In genomic region chr2:61585383-61585782, GRCh38 we compare ENCODE assay signal across 18 cellular contexts. TPM values are rescaled to one million over a fixed set of nuclear protein-coding genes. Genes with fewer than 3 reads are reported as not detected.
A peak's percentile ranks its signal among the peaks of the same experiment; 100 is the strongest.
DNase-seq lines count a peak whose midpoint lies in the region; ATAC-seq, FAIRE-seq and TF ChIP-seq lines count a peak whose summit lies in the region.
"Had no signal": no experiment of that assay in that cellular context is flagged by ENCODE, and none has a peak within 500 bp of the region (broad histone marks: within the 10 kb centered on the region; RNA-seq: fewer than 3 reads in every experiment).

No MANE protein-coding gene starts in this region.

- H3K4me3 Mint-ChIP-seq in endodermal cell = no peak overlapping the region
- no peak overlapping the region for H3K4me3 Mint-ChIP-seq in natural killer cell treated with Interleukin-12 subunit alpha and Interleukin-12 subunit beta and Interleukin-15 and Interleukin-18, amount 100 ng/mL, for 72 hours
- H3K4me3 Mint-ChIP-seq: stimulated activated naive CD8-positive, alpha-beta T cell treated with anti-CD3 and anti-CD28 coated beads, Interleukin-15, Interleukin-2, amounts not matched to agents 100 ng/mL and 50 ng/mL, for 24 hours had no signal

- H3K27me3 ChIP-seq in endodermal cell (ENCODE audit: control insufficient read depth, insufficient read depth, low read length, poor library complexity, severe bottlenecking) = no peaks in the 10 kb centered on the region
- H3K27me3 ChIP-seq: ovary, sigmoid colon, tibial nerve had no signal

- peak; percentile 72 for ATAC-seq in HG02610 (IDR thresholded peaks at IDR 0.05; ENCODE audit: unreplicated experiment)
- ATAC-seq in natural killer cell treated with Interleukin-12 subunit alpha and Interleukin-12 subunit beta and Interleukin-15 and Interleukin-18, amount 100 ng/mL, for 72 hours = no peak
- ATAC-seq: lower lobe of right lung had no signal

- H3K4me1 ChIP-seq in endodermal cell (ENCODE audit: control insufficient read depth, insufficient read depth, low read length) = peaks cover 3% of the 10 kb centered on the region
- H3K4me1 ChIP-seq: lower lobe of right lung, sigmoid colon, tibial nerve had no signal

- no peaks in the 10 kb centered on the region for H3K9me3 ChIP-seq in endodermal cell (ENCODE audit: control insufficient read depth, low read length)
- H3K9me3 ChIP-seq: lower lobe of right lung, ovary, sigmoid colon, tibial nerve had no signal

- peak overlapping the region; percentile 46 for H3K27ac Mint-ChIP-seq in endodermal cell
- no peak overlapping the region for H3K27ac Mint-ChIP-seq in natural killer cell treated with Interleukin-12 subunit alpha and Interleukin-12 subunit beta and Interleukin-15 and Interleukin-18, amount 100 ng/mL, for 72 hours
- H3K27ac Mint-ChIP-seq: stimulated activated naive CD8-positive, alpha-beta T cell treated with anti-CD3 and anti-CD28 coated beads, Interleukin-15, Interleukin-2, amounts not matched to agents 100 ng/mL and 50 ng/mL, for 24 hours had no signal

- H3K36me3 ChIP-seq in endodermal cell (ENCODE audit: control insufficient read depth, insufficient read depth, low read length) = no peaks in the 10 kb centered on the region
- H3K36me3 ChIP-seq: lower lobe of right lung, ovary, sigmoid colon, tibial nerve, WERI-Rb-1 had no signal

- H3K36me3 Mint-ChIP-seq in endodermal cell (ENCODE audit: low read depth) = no peaks in the 10 kb centered on the region
- H3K36me3 Mint-ChIP-seq in natural killer cell treated with Interleukin-12 subunit alpha and Interleukin-12 subunit beta and Interleukin-15 and Interleukin-18, amount 100 ng/mL, for 72 hours = no peaks in the 10 kb centered on the region

- peaks cover 11% of the 10 kb centered on the region for H3K4me1 Mint-ChIP-seq in endodermal cell
- no peaks in the 10 kb centered on the region for H3K4me1 Mint-ChIP-seq in natural killer cell treated with Interleukin-12 subunit alpha and Interleukin-12 subunit beta and Interleukin-15 and Interleukin-18, amount 100 ng/mL, for 72 hours (ENCODE audit: low read depth in 2 of 2)

- FAIRE-seq in RCC 7860 (lab: Jason Lieb, UNC) = no peak

- H3K9me3 Mint-ChIP-seq in endodermal cell = no peaks in the 10 kb centered on the region
- H3K9me3 Mint-ChIP-seq in natural killer cell treated with Interleukin-12 subunit alpha and Interleukin-12 subunit beta and Interleukin-15 and Interleukin-18, amount 100 ng/mL, for 72 hours = no peaks in the 10 kb centered on the region
- H3K9me3 Mint-ChIP-seq: stimulated activated naive CD8-positive, alpha-beta T cell treated with anti-CD3 and anti-CD28 coated beads, Interleukin-15, Interleukin-2, amounts not matched to agents 100 ng/mL and 50 ng/mL, for 24 hours had no signal

- DNase-seq in GM12865 (ENCODE audit: low read depth) (peak; percentile 65), endodermal cell (no peak), pulmonary artery endothelial cell (ENCODE audit: low read depth, low spot score) (peak; percentile 44), RCC 7860 (ENCODE audit: low spot score) (no peak), NCI-H1930 (lab: John Stamatoyannopoulos, UW) (no peak)
- no peak for DNase-seq in natural killer cell treated with Interleukin-12 subunit alpha and Interleukin-12 subunit beta and Interleukin-15 and Interleukin-18, amount 100 ng/mL, for 72 hours (ENCODE audit: low spot score)
- DNase-seq: activated CD4-positive, alpha-beta T cell treated with anti-CD3 and anti-CD28 coated beads, Interleukin-2, amount 50 U/mL, for 48 hours; amygdala; lower lobe of right lung; NCI-H1417; NCI-H2171 treated with DMSO at 0.1 percent for 48 hours; ovary; PC-9; sigmoid colon; WERI-Rb-1 had no signal

- no peak for TF ChIP-seq CTCF in GM12865 (IDR thresholded peaks at IDR 0.05; ENCODE audit: insufficient read depth, low read depth, low read length, missing control alignments)
- no peak for TF ChIP-seq CTCF in endodermal cell (conservative IDR thresholded peaks at IDR 0.05)

- H3K27ac ChIP-seq in endodermal cell (ENCODE audit: low read depth, low read length) = no peak overlapping the region
- H3K27ac ChIP-seq: lower lobe of right lung, ovary, PC-9, sigmoid colon, tibial nerve, WERI-Rb-1 had no signal

- no peak overlapping the region for H3K9ac ChIP-seq in endodermal cell (ENCODE audit: extremely low read depth, low read length, poor library complexity, severe bottlenecking)

- H3K4me3 ChIP-seq in GM12865 (ENCODE audit: low read depth, low read length) (no peak overlapping the region), endodermal cell (ENCODE audit: low read length) (no peak overlapping the region)
- H3K4me3 ChIP-seq: lower lobe of right lung, ovary, PC-9, sigmoid colon, tibial nerve had no signal

- no peaks in the 10 kb centered on the region for H3K27me3 Mint-ChIP-seq in endodermal cell (ENCODE audit: insufficient read depth)
- peaks cover 5 to 10% of the 10 kb centered on the region in 2 donors for H3K27me3 Mint-ChIP-seq in natural killer cell treated with Interleukin-12 subunit alpha and Interleukin-12 subunit beta and Interleukin-15 and Interleukin-18, amount 100 ng/mL, for 72 hours
- H3K27me3 Mint-ChIP-seq: stimulated activated naive CD8-positive, alpha-beta T cell treated with anti-CD3 and anti-CD28 coated beads, Interleukin-15, Interleukin-2, amounts not matched to agents 100 ng/mL and 50 ng/mL, for 24 hours had no signal

- 86% methylated on average over 1 to 3 of the region's 3 CpGs for WGBS in endodermal cell (ENCODE audit: insufficient coverage in 1 of 2, insufficient read length in 1 of 2), 2 experiments

RNA-seq across cellular contexts. Expression of gene XPO1, which starts 47.2 kb away (rescaled TPM):
- total RNA-seq in endodermal cell = 100 to 1,000 TPM; 264 to 315 TPM
- polyA plus RNA-seq in endodermal cell (2013, experiment 1 of 2) = 236 TPM
- polyA plus RNA-seq in endodermal cell (2013, experiment 2 of 2) = 213 TPM
- total RNA-seq in pulmonary artery endothelial cell = 191 and 263 TPM in 2 replicates
- total RNA-seq in natural killer cell treated with Interleukin-12 subunit alpha and Interleukin-12 subunit beta and Interleukin-15 and Interleukin-18, amount 100 ng/mL, for 72 hours = 100 to 1,000 TPM; 158 to 220 TPM

Comparison
In these comparisons a context has a peak if more than half of its experiments do, and no peak if none do; other contexts are left out.
1. DNase-seq: peak in GM12865 (single experiment) and pulmonary artery endothelial cell (single experiment); none in endodermal cell (single experiment), natural killer cell treated with Interleukin-12 subunit alpha and Interleukin-12 subunit beta and Interleukin-15 and Interleukin-18, amount 100 ng/mL, for 72 hours (single experiment), RCC 7860 (single experiment) and NCI-H1930 (0 of 2).